ENCODE assay signal across 14 cellular contexts in genomic region chr5:164191240-164191639, GRCh38.
DNase-seq lines count a peak whose midpoint lies in the region; ATAC-seq and TF ChIP-seq lines count a peak whose summit lies in the region.
"Had no signal": no experiment of that assay in that cellular context is flagged by ENCODE, and none has a peak within 500 bp of the region (broad histone marks: within the 10 kb centered on the region; RNA-seq: fewer than 3 reads in every experiment).

No MANE protein-coding gene starts in this region.

- H3K4me1 ChIP-seq in adipocyte (ENCODE audit: control insufficient read depth, insufficient read depth, low read length) (peaks cover 26% of the 10 kb centered on the region), heart right ventricle (peaks cover 0 to 26% (median 0%) of the 10 kb centered on the region in 9 donors), stomach (peaks cover 0 to 14% (median 2%) of the 10 kb centered on the region in 4 donors)

- no peaks in the 10 kb centered on the region for H3K36me3 Mint-ChIP-seq in activated naive CD4-positive, alpha-beta T cell treated with anti-CD3 and anti-CD28 coated beads for 36 hours (ENCODE audit: low read depth)
- H3K36me3 Mint-ChIP-seq: naive thymus-derived CD8-positive, alpha-beta T cell had no signal

- H3K36me3 ChIP-seq in adipocyte (ENCODE audit: control insufficient read depth, insufficient read depth, low read length, severe bottlenecking) (no peaks in the 10 kb centered on the region), heart right ventricle (no peaks in the 10 kb centered on the region), stomach (no peaks in the 10 kb centered on the region)
- H3K36me3 ChIP-seq: esophagus muscularis mucosa had no signal

- H3K4me3 Mint-ChIP-seq in activated naive CD4-positive, alpha-beta T cell treated with anti-CD3 and anti-CD28 coated beads for 36 hours = no peak overlapping the region
- H3K4me3 Mint-ChIP-seq: activated CD8-positive, alpha-beta T cell treated with anti-CD3 and anti-CD28 coated beads for 36 hours; naive thymus-derived CD8-positive, alpha-beta T cell had no signal

- no peak overlapping the region for H3K9ac ChIP-seq in adipocyte (ENCODE audit: low read length)

- peaks cover 5% of the 10 kb centered on the region for H3K9me3 Mint-ChIP-seq in activated naive CD4-positive, alpha-beta T cell treated with anti-CD3 and anti-CD28 coated beads for 36 hours
- H3K9me3 Mint-ChIP-seq: activated CD8-positive, alpha-beta T cell treated with anti-CD3 and anti-CD28 coated beads for 36 hours had no signal

- H3K9me3 ChIP-seq in adipocyte (ENCODE audit: control insufficient read depth, low read length) = no peaks in the 10 kb centered on the region
- no peaks in the 10 kb centered on the region for H3K9me3 ChIP-seq in heart right ventricle
- H3K9me3 ChIP-seq in stomach = no peaks in the 10 kb centered on the region
- H3K9me3 ChIP-seq: esophagus muscularis mucosa had no signal

- H3K4me3 ChIP-seq in adipocyte (ENCODE audit: low read length) (no peak overlapping the region), heart right ventricle (no peak overlapping the region), stomach (no peak overlapping the region)
- H3K4me3 ChIP-seq: esophagus muscularis mucosa had no signal

- H3K4me1 Mint-ChIP-seq in activated naive CD4-positive, alpha-beta T cell treated with anti-CD3 and anti-CD28 coated beads for 36 hours (ENCODE audit: low read depth) = no peaks in the 10 kb centered on the region
- H3K4me1 Mint-ChIP-seq: naive thymus-derived CD8-positive, alpha-beta T cell had no signal

- H3K27ac ChIP-seq in heart right ventricle (peak overlapping the region in 1 of 10 donors; percentile 26), stomach (no peak overlapping the region)
- H3K27ac ChIP-seq: esophagus muscularis mucosa had no signal

- 17 to 19% methylated on average over 3 of the region's 3 CpGs for WGBS in heart right ventricle, 2 donors
- whole genome bisulfite sequencing in stomach, 5 donors = 13 to 28% (median 17%) methylated on average over 3 of the region's 3 CpGs

- TF ChIP-seq CTCF in heart right ventricle (IDR thresholded peaks at IDR 0.05) = no peak
- TF ChIP-seq CTCF in stomach (IDR thresholded peaks at IDR 0.05) = no peak

- no peaks in the 10 kb centered on the region for H3K27me3 ChIP-seq in adipocyte (replicated peaks; ENCODE audit: control insufficient read depth, insufficient read depth, low read length)
- H3K27me3 ChIP-seq in heart right ventricle = no peaks in the 10 kb centered on the region
- no peaks in the 10 kb centered on the region for H3K27me3 ChIP-seq in stomach
- H3K27me3 ChIP-seq: esophagus muscularis mucosa had no signal

- DNase-seq in HT1080 (ENCODE audit: low read depth) = peak; percentile 84
- peak; percentile 53 for DNase-seq in adipocyte (ENCODE audit: low read depth)
- peak; percentile 10 to 16 for DNase-seq in heart right ventricle
- DNase-seq in stomach = peak; percentile 60
- no peak for DNase-seq in NCI-H1436 (lab: John Stamatoyannopoulos, UW)
- DNase-seq in activated naive CD4-positive, alpha-beta T cell treated with anti-CD3 and anti-CD28 coated beads for 36 hours = no peak
- DNase-seq: activated CD8-positive, alpha-beta T cell treated with anti-CD3 and anti-CD28 coated beads for 36 hours; activated naive CD4-positive, alpha-beta T cell treated with Interleukin-2 at 50 U/mL for 16 hours; MM.1S; naive thymus-derived CD8-positive, alpha-beta T cell; NCI-H226 had no signal

- no peak overlapping the region for H3K27ac Mint-ChIP-seq in activated naive CD4-positive, alpha-beta T cell treated with anti-CD3 and anti-CD28 coated beads for 36 hours
- H3K27ac Mint-ChIP-seq: activated CD8-positive, alpha-beta T cell treated with anti-CD3 and anti-CD28 coated beads for 36 hours; naive thymus-derived CD8-positive, alpha-beta T cell had no signal

- no peak for TF ChIP-seq EP300 in stomach (IDR thresholded peaks at IDR 0.05)

- intact Hi-C loops in heart right ventricle (cut with DNase I) (no loop called here), stomach (cut with DNase I; ENCODE audit: low total_unique reads) (no loop called here)
- intact Hi-C loops in activated naive CD4-positive, alpha-beta T cell treated with anti-CD3 and anti-CD28 coated beads for 36 hours (cut with micrococcal nuclease) = no loop called here

- no peaks in the 10 kb centered on the region for H3K27me3 Mint-ChIP-seq in activated naive CD4-positive, alpha-beta T cell treated with anti-CD3 and anti-CD28 coated beads for 36 hours (ENCODE audit: low read depth)
- H3K27me3 Mint-ChIP-seq: activated CD8-positive, alpha-beta T cell treated with anti-CD3 and anti-CD28 coated beads for 36 hours; naive thymus-derived CD8-positive, alpha-beta T cell had no signal

- TF ChIP-seq POLR2A in stomach (IDR thresholded peaks at IDR 0.05) = no peak

- ATAC-seq in heart right ventricle (peak in 3 of 8 donors; percentile 23 to 59 (median 44)), GM19324 (IDR thresholded peaks at IDR 0.05; ENCODE audit: low FRiP score, unreplicated experiment) (no peak)
- ATAC-seq: activated CD8-positive, alpha-beta T cell treated with anti-CD3 and anti-CD28 coated beads for 36 hours; naive thymus-derived CD8-positive, alpha-beta T cell; Panc1 had no signal

- CTCF ChIA-PET in activated naive CD4-positive, alpha-beta T cell treated with anti-CD3 and anti-CD28 coated beads for 36 hours (lab: Charles Lee) = no interaction called here

Comparison
In these comparisons a context has a peak if more than half of its experiments do, and no peak if none do; other contexts are left out.
1. DNase-seq: peak in HT1080 (single experiment), adipocyte (single experiment), heart right ventricle (2 of 2) and stomach (single experiment); none in NCI-H1436 (single experiment) and activated naive CD4-positive, alpha-beta T cell treated with anti-CD3 and anti-CD28 coated beads for 36 hours (single experiment).